ENCODE assay signal across 1 cellular context in the genomic region with DNA sequence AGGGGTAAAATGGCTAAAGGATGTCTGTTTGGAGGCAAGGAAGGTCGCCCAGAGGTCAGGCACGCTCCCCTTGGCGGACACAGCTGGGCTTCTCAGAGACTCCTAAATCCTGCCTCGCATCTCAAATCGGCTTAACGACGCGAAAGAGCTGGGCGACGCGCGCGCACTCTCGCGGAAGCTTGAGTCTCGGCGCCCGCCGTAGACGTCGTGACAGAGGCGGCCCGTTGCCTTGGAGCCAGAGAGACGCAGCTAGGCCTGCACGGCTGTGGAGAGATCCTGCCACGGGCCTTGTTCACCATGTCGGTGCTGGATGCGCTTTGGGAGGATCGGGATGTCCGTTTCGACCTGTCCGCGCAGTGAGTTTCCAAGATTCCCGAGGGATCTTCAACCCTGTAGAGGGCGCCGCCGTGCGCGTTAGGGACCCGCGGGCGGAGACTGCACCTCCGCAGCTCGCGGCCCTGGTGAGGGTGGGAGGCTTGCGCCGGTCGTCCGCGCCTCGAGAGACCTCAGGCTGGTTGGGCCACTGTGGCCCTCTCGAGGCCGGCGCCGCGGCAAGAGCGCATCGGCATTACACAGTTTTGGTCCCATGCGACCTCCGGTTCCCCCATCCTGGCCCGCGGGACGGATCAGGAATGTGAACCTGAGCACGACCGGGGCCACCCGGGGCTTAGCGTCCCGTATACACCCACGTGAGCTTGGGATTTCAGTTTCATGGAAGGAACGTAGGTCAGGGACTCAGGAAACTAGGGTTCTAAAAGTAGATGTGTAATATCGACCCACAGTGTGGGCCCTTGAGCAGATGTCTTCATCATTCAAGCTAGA.
TF ChIP-seq lines count a peak whose summit lies in the region.

A gene (plus strand): TSS at position 238 of the 822 bp plus-strand sequence. CDS start 60 bp downstream, at position 298.

TF ChIP-seq in HepG2, 621 proteins besides CTCF, POLR2A, EP300 and RAD21 (continued from another document and continues in another):
- TF ChIP-seq, protein P1, sequence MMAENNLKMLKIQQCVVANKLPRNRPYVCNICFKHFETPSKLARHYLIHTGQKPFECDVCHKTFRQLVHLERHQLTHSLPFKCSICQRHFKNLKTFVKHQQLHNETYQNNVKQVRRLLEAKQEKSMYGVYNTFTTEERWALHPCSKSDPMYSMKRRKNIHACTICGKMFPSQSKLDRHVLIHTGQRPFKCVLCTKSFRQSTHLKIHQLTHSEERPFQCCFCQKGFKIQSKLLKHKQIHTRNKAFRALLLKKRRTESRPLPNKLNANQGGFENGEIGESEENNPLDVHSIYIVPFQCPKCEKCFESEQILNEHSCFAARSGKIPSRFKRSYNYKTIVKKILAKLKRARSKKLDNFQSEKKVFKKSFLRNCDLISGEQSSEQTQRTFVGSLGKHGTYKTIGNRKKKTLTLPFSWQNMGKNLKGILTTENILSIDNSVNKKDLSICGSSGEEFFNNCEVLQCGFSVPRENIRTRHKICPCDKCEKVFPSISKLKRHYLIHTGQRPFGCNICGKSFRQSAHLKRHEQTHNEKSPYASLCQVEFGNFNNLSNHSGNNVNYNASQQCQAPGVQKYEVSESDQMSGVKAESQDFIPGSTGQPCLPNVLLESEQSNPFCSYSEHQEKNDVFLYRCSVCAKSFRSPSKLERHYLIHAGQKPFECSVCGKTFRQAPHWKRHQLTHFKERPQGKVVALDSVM (CRISPR knock-in tag; IDR thresholded peaks at IDR 0.05), result peak; percentile 98
- TF ChIP-seq GATA4 (IDR thresholded peaks at IDR 0.05; ENCODE audit: borderline replicate concordance, low read depth), result no peak; the same call in 1 of the 2 replicates
- 0 out of 2 replicates have a peak, but pooled peaks have one; percentile 60 for TF ChIP-seq CHD4 (IDR thresholded peaks at IDR 0.05; ENCODE audit: borderline replicate concordance, low read length)
- TF ChIP-seq ZNF484 (CRISPR knock-in tag; IDR thresholded peaks at IDR 0.05; ENCODE audit: borderline replicate concordance, low read depth), result no peak
- TF ChIP-seq SUZ12 (IDR thresholded peaks at IDR 0.05; ENCODE audit: low read depth, low read length), result no peak
- TF ChIP-seq ZNF382 (CRISPR knock-in tag; IDR thresholded peaks at IDR 0.05; ENCODE audit: borderline replicate concordance), result no peak
- TF ChIP-seq, protein P2, sequence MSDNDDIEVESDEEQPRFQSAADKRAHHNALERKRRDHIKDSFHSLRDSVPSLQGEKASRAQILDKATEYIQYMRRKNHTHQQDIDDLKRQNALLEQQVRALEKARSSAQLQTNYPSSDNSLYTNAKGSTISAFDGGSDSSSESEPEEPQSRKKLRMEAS (IDR thresholded peaks at IDR 0.05), result peak; percentile 91
- TF ChIP-seq ZEB1 (IDR thresholded peaks at IDR 0.05; ENCODE audit: insufficient replicate concordance, low read depth), result no peak
- TF ChIP-seq, protein P3, sequence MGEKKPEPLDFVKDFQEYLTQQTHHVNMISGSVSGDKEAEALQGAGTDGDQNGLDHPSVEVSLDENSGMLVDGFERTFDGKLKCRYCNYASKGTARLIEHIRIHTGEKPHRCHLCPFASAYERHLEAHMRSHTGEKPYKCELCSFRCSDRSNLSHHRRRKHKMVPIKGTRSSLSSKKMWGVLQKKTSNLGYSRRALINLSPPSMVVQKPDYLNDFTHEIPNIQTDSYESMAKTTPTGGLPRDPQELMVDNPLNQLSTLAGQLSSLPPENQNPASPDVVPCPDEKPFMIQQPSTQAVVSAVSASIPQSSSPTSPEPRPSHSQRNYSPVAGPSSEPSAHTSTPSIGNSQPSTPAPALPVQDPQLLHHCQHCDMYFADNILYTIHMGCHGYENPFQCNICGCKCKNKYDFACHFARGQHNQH (CRISPR knock-in tag; IDR thresholded peaks at IDR 0.05), result peak; percentile 85
- TF ChIP-seq HNRNPL (IDR thresholded peaks at IDR 0.05; ENCODE audit: low read depth, low read length), result peak; percentile 77; the same call in 1 of the 2 replicates
- TF ChIP-seq, protein P4, sequence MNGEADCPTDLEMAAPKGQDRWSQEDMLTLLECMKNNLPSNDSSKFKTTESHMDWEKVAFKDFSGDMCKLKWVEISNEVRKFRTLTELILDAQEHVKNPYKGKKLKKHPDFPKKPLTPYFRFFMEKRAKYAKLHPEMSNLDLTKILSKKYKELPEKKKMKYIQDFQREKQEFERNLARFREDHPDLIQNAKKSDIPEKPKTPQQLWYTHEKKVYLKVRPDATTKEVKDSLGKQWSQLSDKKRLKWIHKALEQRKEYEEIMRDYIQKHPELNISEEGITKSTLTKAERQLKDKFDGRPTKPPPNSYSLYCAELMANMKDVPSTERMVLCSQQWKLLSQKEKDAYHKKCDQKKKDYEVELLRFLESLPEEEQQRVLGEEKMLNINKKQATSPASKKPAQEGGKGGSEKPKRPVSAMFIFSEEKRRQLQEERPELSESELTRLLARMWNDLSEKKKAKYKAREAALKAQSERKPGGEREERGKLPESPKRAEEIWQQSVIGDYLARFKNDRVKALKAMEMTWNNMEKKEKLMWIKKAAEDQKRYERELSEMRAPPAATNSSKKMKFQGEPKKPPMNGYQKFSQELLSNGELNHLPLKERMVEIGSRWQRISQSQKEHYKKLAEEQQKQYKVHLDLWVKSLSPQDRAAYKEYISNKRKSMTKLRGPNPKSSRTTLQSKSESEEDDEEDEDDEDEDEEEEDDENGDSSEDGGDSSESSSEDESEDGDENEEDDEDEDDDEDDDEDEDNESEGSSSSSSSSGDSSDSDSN (CRISPR knock-in tag; IDR thresholded peaks at IDR 0.05), result peak; percentile 99
- no peak for TF ChIP-seq SYNCRIP (IDR thresholded peaks at IDR 0.05; ENCODE audit: insufficient read depth, low read depth, low read length)
- peak; percentile 89 for TF ChIP-seq ZNF776 (CRISPR knock-in tag; IDR thresholded peaks at IDR 0.05)
- TF ChIP-seq, protein P5, sequence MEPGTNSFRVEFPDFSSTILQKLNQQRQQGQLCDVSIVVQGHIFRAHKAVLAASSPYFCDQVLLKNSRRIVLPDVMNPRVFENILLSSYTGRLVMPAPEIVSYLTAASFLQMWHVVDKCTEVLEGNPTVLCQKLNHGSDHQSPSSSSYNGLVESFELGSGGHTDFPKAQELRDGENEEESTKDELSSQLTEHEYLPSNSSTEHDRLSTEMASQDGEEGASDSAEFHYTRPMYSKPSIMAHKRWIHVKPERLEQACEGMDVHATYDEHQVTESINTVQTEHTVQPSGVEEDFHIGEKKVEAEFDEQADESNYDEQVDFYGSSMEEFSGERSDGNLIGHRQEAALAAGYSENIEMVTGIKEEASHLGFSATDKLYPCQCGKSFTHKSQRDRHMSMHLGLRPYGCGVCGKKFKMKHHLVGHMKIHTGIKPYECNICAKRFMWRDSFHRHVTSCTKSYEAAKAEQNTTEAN (CRISPR knock-in tag; conservative IDR thresholded peaks at IDR 0.05), result peak; percentile 54; the same call in 1 of the 2 replicates
- TF ChIP-seq RXRA (CRISPR knock-in tag; IDR thresholded peaks at IDR 0.05), result peak; percentile 78
- TF ChIP-seq ZNF292 (CRISPR knock-in tag; IDR thresholded peaks at IDR 0.05; ENCODE audit: borderline replicate concordance, low read depth), result peak; percentile 95
- TF ChIP-seq HIVEP1 (CRISPR knock-in tag; IDR thresholded peaks at IDR 0.05), result peak; percentile 77
- peak; percentile 98 for TF ChIP-seq KMT2A (CRISPR knock-in tag; IDR thresholded peaks at IDR 0.05)
- no peak for TF ChIP-seq HMG20A (CRISPR knock-in tag; IDR thresholded peaks at IDR 0.05; ENCODE audit: borderline replicate concordance)
- TF ChIP-seq, protein P6, sequence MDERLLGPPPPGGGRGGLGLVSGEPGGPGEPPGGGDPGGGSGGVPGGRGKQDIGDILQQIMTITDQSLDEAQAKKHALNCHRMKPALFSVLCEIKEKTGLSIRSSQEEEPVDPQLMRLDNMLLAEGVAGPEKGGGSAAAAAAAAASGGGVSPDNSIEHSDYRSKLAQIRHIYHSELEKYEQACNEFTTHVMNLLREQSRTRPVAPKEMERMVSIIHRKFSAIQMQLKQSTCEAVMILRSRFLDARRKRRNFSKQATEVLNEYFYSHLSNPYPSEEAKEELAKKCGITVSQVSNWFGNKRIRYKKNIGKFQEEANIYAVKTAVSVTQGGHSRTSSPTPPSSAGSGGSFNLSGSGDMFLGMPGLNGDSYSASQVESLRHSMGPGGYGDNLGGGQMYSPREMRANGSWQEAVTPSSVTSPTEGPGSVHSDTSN (CRISPR knock-in tag; IDR thresholded peaks at IDR 0.05), result no peak; the same call in 1 of the 2 replicates
- peak; percentile 92 for TF ChIP-seq ZNF446 (CRISPR knock-in tag; IDR thresholded peaks at IDR 0.05)
- TF ChIP-seq ZNF432 (CRISPR knock-in tag; IDR thresholded peaks at IDR 0.05; ENCODE audit: borderline replicate concordance), result 0 out of 2 replicates have a peak, but pooled peaks have one; percentile 63
- TF ChIP-seq CBFB (CRISPR knock-in tag; IDR thresholded peaks at IDR 0.05), result peak; percentile 90; the same call in 1 of the 2 replicates
- TF ChIP-seq SMARCE1 (IDR thresholded peaks at IDR 0.05; ENCODE audit: borderline replicate concordance), result no peak
- TF ChIP-seq ZNF510 (CRISPR knock-in tag; IDR thresholded peaks at IDR 0.05; ENCODE audit: low read depth), result no peak
- TF ChIP-seq, protein P7, sequence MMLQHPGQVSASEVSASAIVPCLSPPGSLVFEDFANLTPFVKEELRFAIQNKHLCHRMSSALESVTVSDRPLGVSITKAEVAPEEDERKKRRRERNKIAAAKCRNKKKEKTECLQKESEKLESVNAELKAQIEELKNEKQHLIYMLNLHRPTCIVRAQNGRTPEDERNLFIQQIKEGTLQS (CRISPR knock-in tag; IDR thresholded peaks at IDR 0.05), result no peak; the same call in 1 of the 2 replicates
- TF ChIP-seq CEBPB (IDR thresholded peaks at IDR 0.05; ENCODE audit: borderline replicate concordance, low read depth, low read length), result no peak
- TF ChIP-seq, protein P8, sequence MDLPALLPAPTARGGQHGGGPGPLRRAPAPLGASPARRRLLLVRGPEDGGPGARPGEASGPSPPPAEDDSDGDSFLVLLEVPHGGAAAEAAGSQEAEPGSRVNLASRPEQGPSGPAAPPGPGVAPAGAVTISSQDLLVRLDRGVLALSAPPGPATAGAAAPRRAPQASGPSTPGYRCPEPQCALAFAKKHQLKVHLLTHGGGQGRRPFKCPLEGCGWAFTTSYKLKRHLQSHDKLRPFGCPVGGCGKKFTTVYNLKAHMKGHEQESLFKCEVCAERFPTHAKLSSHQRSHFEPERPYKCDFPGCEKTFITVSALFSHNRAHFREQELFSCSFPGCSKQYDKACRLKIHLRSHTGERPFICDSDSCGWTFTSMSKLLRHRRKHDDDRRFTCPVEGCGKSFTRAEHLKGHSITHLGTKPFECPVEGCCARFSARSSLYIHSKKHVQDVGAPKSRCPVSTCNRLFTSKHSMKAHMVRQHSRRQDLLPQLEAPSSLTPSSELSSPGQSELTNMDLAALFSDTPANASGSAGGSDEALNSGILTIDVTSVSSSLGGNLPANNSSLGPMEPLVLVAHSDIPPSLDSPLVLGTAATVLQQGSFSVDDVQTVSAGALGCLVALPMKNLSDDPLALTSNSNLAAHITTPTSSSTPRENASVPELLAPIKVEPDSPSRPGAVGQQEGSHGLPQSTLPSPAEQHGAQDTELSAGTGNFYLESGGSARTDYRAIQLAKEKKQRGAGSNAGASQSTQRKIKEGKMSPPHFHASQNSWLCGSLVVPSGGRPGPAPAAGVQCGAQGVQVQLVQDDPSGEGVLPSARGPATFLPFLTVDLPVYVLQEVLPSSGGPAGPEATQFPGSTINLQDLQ (CRISPR knock-in tag; IDR thresholded peaks at IDR 0.05), result no peak; the same call in 1 of the 2 replicates
- TF ChIP-seq ZFP41 (CRISPR knock-in tag; IDR thresholded peaks at IDR 0.05; ENCODE audit: borderline replicate concordance), result peak; percentile 63; the same call in 1 of the 2 replicates
- TF ChIP-seq ATM (IDR thresholded peaks at IDR 0.05; ENCODE audit: borderline replicate concordance), result no peak
- 0 out of 2 replicates have a peak, but pooled peaks have one; percentile 91 for TF ChIP-seq ZNF468 (CRISPR knock-in tag; IDR thresholded peaks at IDR 0.05)
- peak; percentile 74; the same call in 1 of the 2 replicates for TF ChIP-seq ZNF235 (CRISPR knock-in tag; IDR thresholded peaks at IDR 0.05; ENCODE audit: borderline replicate concordance)
- peak; percentile 87 for TF ChIP-seq ZKSCAN5 (CRISPR knock-in tag; IDR thresholded peaks at IDR 0.05)
- no peak for TF ChIP-seq ZNF652 (CRISPR knock-in tag; IDR thresholded peaks at IDR 0.05; ENCODE audit: borderline replicate concordance, low read depth)
- TF ChIP-seq, protein P9, sequence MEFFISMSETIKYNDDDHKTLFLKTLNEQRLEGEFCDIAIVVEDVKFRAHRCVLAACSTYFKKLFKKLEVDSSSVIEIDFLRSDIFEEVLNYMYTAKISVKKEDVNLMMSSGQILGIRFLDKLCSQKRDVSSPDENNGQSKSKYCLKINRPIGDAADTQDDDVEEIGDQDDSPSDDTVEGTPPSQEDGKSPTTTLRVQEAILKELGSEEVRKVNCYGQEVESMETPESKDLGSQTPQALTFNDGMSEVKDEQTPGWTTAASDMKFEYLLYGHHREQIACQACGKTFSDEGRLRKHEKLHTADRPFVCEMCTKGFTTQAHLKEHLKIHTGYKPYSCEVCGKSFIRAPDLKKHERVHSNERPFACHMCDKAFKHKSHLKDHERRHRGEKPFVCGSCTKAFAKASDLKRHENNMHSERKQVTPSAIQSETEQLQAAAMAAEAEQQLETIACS (CRISPR knock-in tag; IDR thresholded peaks at IDR 0.05), result peak; percentile 71
- no peak for TF ChIP-seq GLI4 (CRISPR knock-in tag; IDR thresholded peaks at IDR 0.05; ENCODE audit: borderline replicate concordance)
- peak; percentile 79; the same call in 1 of the 2 replicates for TF ChIP-seq CENPT (CRISPR knock-in tag; IDR thresholded peaks at IDR 0.05; ENCODE audit: low read depth)
- peak; percentile 73 for TF ChIP-seq PPARG (CRISPR knock-in tag; conservative IDR thresholded peaks at IDR 0.05)
- TF ChIP-seq, protein P10, sequence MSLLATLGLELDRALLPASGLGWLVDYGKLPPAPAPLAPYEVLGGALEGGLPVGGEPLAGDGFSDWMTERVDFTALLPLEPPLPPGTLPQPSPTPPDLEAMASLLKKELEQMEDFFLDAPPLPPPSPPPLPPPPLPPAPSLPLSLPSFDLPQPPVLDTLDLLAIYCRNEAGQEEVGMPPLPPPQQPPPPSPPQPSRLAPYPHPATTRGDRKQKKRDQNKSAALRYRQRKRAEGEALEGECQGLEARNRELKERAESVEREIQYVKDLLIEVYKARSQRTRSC (CRISPR knock-in tag; IDR thresholded peaks at IDR 0.05; ENCODE audit: low read depth), result no peak
- TF ChIP-seq, protein P11, sequence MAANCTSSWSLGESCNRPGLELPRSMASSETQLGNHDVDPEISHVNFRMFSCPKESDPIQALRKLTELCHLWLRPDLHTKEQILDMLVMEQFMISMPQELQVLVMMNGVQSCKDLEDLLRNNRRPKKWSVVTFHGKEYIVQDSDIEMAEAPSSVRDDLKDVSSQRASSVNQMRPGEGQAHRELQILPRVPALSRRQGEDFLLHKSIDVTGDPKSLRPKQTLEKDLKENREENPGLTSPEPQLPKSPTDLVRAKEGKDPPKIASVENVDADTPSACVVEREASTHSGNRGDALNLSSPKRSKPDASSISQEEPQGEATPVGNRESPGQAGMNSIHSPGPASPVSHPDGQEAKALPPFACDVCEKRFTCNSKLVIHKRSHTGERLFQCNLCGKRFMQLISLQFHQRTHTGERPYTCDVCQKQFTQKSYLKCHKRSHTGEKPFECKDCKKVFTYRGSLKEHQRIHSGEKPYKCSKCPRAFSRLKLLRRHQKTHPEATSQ (CRISPR knock-in tag; IDR thresholded peaks at IDR 0.05; ENCODE audit: borderline replicate concordance), result peak; percentile 96
- no peak for TF ChIP-seq HOXA7 (CRISPR knock-in tag; IDR thresholded peaks at IDR 0.05)
- no peak; the same call in 1 of the 2 replicates for TF ChIP-seq NFKBIZ (CRISPR knock-in tag; IDR thresholded peaks at IDR 0.05)
- TF ChIP-seq SAP130 (CRISPR knock-in tag; IDR thresholded peaks at IDR 0.05; ENCODE audit: low read depth), result peak; percentile 94
